18 cellular contexts compared by ENCODE assay signal in the genomic region with DNA sequence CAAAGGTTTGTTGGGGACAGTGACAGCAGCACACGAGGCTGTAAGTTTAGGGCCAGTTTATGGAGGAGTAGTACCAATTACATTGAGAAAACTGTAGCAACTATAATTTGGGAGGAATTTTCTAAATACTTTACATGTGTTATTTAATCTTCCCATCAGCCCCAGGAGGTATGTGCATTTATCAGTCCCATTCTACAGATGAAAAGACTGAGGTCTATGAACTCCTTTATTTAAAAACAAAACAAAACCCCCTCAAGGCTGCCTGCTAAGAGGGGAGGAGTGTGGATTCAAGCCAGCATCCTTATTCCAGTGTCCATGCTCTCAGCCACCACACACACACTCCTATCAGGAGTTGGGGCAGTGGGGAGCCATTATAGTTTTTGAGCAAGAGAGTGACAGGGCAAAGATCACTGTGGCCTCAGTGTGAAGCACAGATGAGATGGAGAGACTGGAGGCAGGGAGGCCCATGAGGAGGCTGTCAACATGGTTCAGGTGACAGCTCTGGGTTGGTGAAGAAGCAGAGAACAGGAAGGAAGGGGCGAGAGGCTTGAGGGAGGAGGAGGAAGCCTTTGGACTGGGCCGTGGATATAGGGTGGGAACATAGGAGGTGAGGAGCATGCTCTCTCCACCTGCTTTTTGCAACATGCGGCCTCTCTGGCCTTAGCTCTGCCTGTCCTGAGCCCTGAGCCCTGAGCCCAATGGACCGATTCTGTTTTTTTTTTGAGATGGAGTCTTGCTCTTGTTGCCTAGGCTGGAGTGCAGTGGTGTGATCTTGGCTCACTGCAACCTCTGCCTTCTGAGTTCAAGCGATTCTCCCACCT. TPM values are rescaled to one million over a fixed set of nuclear protein-coding genes. Genes with fewer than 3 reads are reported as not detected.
DNase-seq lines count a peak whose midpoint lies in the region; ATAC-seq, FAIRE-seq and TF ChIP-seq lines count a peak whose summit lies in the region.
"Had no signal": no experiment of that assay in that cellular context is flagged by ENCODE, and none has a peak within 500 bp of the region (broad histone marks: within the 10 kb centered on the region; RNA-seq: fewer than 3 reads in every experiment).

No MANE protein-coding gene starts in this region.

- no peaks in the 10 kb centered on the region for H3K27me3 Mint-ChIP-seq in T-helper 1 cell treated with Interleukin-12 subunit alpha and Interleukin-12 subunit beta and Interleukin-4 antibody, amounts not matched to agents 30 μg/mL and 1 μg/mL, for 36 hours (ENCODE audit: low read depth)
- no peaks in the 10 kb centered on the region for H3K27me3 Mint-ChIP-seq in activated CD4-positive, alpha-beta memory T cell treated with anti-CD3 and anti-CD28 coated beads, Interleukin-2, amount 10 ng/mL, durations not matched to agents 7 days and 5 days

- peaks cover 22% of the 10 kb centered on the region for H3K4me1 ChIP-seq in right cardiac atrium (ENCODE audit: control insufficient read depth, insufficient read depth, low read length)
- peaks cover 19% of the 10 kb centered on the region for H3K4me1 ChIP-seq in smooth muscle cell (ENCODE audit: low read depth)
- H3K4me1 ChIP-seq: foreskin keratinocyte had no signal

- 80% methylated on average over 6 of the region's 6 CpGs for WGBS in right cardiac atrium
- WGBS in smooth muscle cell (ENCODE audit: low lambda C conversion rate), result 87% methylated on average over 6 of the region's 6 CpGs

- peaks cover 70% of the 10 kb centered on the region for H3K4me1 Mint-ChIP-seq in T-helper 1 cell treated with Interleukin-12 subunit alpha and Interleukin-12 subunit beta and Interleukin-4 antibody, amounts not matched to agents 30 μg/mL and 1 μg/mL, for 36 hours (ENCODE audit: low read depth)
- H3K4me1 Mint-ChIP-seq in activated CD4-positive, alpha-beta memory T cell treated with anti-CD3 and anti-CD28 coated beads, Interleukin-2, amount 10 ng/mL, durations not matched to agents 7 days and 5 days, result peaks cover 92% of the 10 kb centered on the region

- H3K27ac Mint-ChIP-seq in T-helper 1 cell treated with Interleukin-12 subunit alpha and Interleukin-12 subunit beta and Interleukin-4 antibody, amounts not matched to agents 30 μg/mL and 1 μg/mL, for 36 hours, result peak overlapping the region; percentile 83
- peak overlapping the region; percentile 94 for H3K27ac Mint-ChIP-seq in activated CD4-positive, alpha-beta memory T cell treated with anti-CD3 and anti-CD28 coated beads, Interleukin-2, amount 10 ng/mL, durations not matched to agents 7 days and 5 days

- H4K20me1 ChIP-seq in smooth muscle cell (ENCODE audit: low read depth), result no peaks in the 10 kb centered on the region

- no peak for TF ChIP-seq CTCF in smooth muscle cell (IDR thresholded peaks at IDR 0.05; ENCODE audit: borderline replicate concordance, insufficient read depth, poor library complexity, severe bottlenecking)

- CTCF ChIA-PET in activated CD4-positive, alpha-beta memory T cell treated with anti-CD3 and anti-CD28 coated beads, Interleukin-2, amount 10 ng/mL, durations not matched to agents 7 days and 5 days (lab: Charles Lee), result interaction anchor here (1.2 to 7.7 kb wide), 3 partner anchors 25 to 51 kb away, joined by 4 to 85 read pairs (median 7); no protein-coding TSS in a partner anchor

- peak overlapping the region; percentile 2 for H3K27ac ChIP-seq in right cardiac atrium (ENCODE audit: low read length)
- peak overlapping the region; percentile 98 for H3K27ac ChIP-seq in smooth muscle cell (ENCODE audit: low read depth)
- H3K27ac ChIP-seq: 22Rv1, foreskin keratinocyte had no signal

- peak overlapping the region; percentile 62 for H3K4me3 Mint-ChIP-seq in T-helper 1 cell treated with Interleukin-12 subunit alpha and Interleukin-12 subunit beta and Interleukin-4 antibody, amounts not matched to agents 30 μg/mL and 1 μg/mL, for 36 hours
- H3K4me3 Mint-ChIP-seq in activated CD4-positive, alpha-beta memory T cell treated with anti-CD3 and anti-CD28 coated beads, Interleukin-2, amount 10 ng/mL, durations not matched to agents 7 days and 5 days, result peak overlapping the region; percentile 43

- no peak overlapping the region for H2AFZ ChIP-seq in smooth muscle cell (ENCODE audit: low read depth)

- peaks cover 39% of the 10 kb centered on the region for H3K36me3 Mint-ChIP-seq in T-helper 1 cell treated with Interleukin-12 subunit alpha and Interleukin-12 subunit beta and Interleukin-4 antibody, amounts not matched to agents 30 μg/mL and 1 μg/mL, for 36 hours (ENCODE audit: low read depth)
- peaks cover 85% of the 10 kb centered on the region for H3K36me3 Mint-ChIP-seq in activated CD4-positive, alpha-beta memory T cell treated with anti-CD3 and anti-CD28 coated beads, Interleukin-2, amount 10 ng/mL, durations not matched to agents 7 days and 5 days (ENCODE audit: low read depth)

- no peak for FAIRE-seq in RCC 7860 (lab: Jason Lieb, UNC)
- FAIRE-seq: H54, TTC549 had no signal

- H3K79me2 ChIP-seq in smooth muscle cell (ENCODE audit: low read depth), result peaks cover 9% of the 10 kb centered on the region

- H3K27me3 ChIP-seq in right cardiac atrium (ENCODE audit: control insufficient read depth, insufficient read depth) (no peaks in the 10 kb centered on the region), smooth muscle cell (ENCODE audit: low read depth) (no peaks in the 10 kb centered on the region)

- no peak overlapping the region for H3K4me2 ChIP-seq in smooth muscle cell

- no peak overlapping the region for H3K4me3 ChIP-seq in right cardiac atrium (ENCODE audit: low read length)
- no peak overlapping the region for H3K4me3 ChIP-seq in smooth muscle cell
- H3K4me3 ChIP-seq: mucosa of descending colon had no signal

- no peak overlapping the region for H3K9ac ChIP-seq in smooth muscle cell (ENCODE audit: low read depth)

- peaks cover 22% of the 10 kb centered on the region for H3F3A ChIP-seq in smooth muscle cell (ENCODE audit: low read depth)

- H3K36me3 ChIP-seq in smooth muscle cell (ENCODE audit: low read depth), result no peaks in the 10 kb centered on the region

- no peak for ATAC-seq in right cardiac atrium
- no peak for ATAC-seq in HG03469 (IDR thresholded peaks at IDR 0.05; ENCODE audit: unreplicated experiment)
- ATAC-seq: foreskin keratinocyte, mucosa of descending colon had no signal

- DNase-seq in T-helper 1 cell (no peak), right cardiac atrium (no peak), smooth muscle cell (lab: John Stamatoyannopoulos, UW; ENCODE audit: unreplicated experiment) (no peak), RCC 7860 (ENCODE audit: low spot score) (no peak)
- no peak for DNase-seq in activated CD4-positive, alpha-beta memory T cell treated with anti-CD3 and anti-CD28 coated beads, Interleukin-2, amount 10 ng/mL, durations not matched to agents 7 days and 5 days
- no peak for DNase-seq in central memory CD4-positive, alpha-beta T cell
- DNase-seq: activated CD8-positive, alpha-beta memory T cell treated with anti-CD3 and anti-CD28 coated beads, Interleukin-2, amount 50 U/mL, for 48 hours; foreskin keratinocyte; mucosa of descending colon; NCI-H2029 treated with DMSO at 0.1 percent for 48 hours; NCI-H82; SHP77; stimulated activated naive CD4-positive, alpha-beta T cell treated with Interleukin-2 at 50 U/mL for 16 hours had no signal

- POLR2A ChIA-PET in activated CD4-positive, alpha-beta memory T cell treated with anti-CD3 and anti-CD28 coated beads, Interleukin-2, amount 10 ng/mL, durations not matched to agents 7 days and 5 days (lab: Charles Lee), result interaction anchor here (1.2 to 27.5 kb wide), 8 partner anchors 14 to 52 kb away, joined by 3 to 918 read pairs (median 7); a partner anchor contains a TSS

- intact Hi-C loops in right cardiac atrium (cut with DNase I), result no loop called here

- no peaks in the 10 kb centered on the region for H3K9me3 Mint-ChIP-seq in T-helper 1 cell treated with Interleukin-12 subunit alpha and Interleukin-12 subunit beta and Interleukin-4 antibody, amounts not matched to agents 30 μg/mL and 1 μg/mL, for 36 hours
- H3K9me3 Mint-ChIP-seq in activated CD4-positive, alpha-beta memory T cell treated with anti-CD3 and anti-CD28 coated beads, Interleukin-2, amount 10 ng/mL, durations not matched to agents 7 days and 5 days, result no peaks in the 10 kb centered on the region

- H3K9me3 ChIP-seq in right cardiac atrium (ENCODE audit: control insufficient read depth, low read length) (no peaks in the 10 kb centered on the region), smooth muscle cell (replicated peaks; ENCODE audit: low read depth) (no peaks in the 10 kb centered on the region)
- H3K9me3 ChIP-seq: mucosa of descending colon had no signal

RNA-seq across cellular contexts. Expression of a gene that starts 9.7 kb away (rescaled TPM):
- 100 to 1,000 TPM; 434 to 447 TPM for total RNA-seq in activated CD4-positive, alpha-beta memory T cell treated with anti-CD3 and anti-CD28 coated beads, Interleukin-2, amount 10 ng/mL, durations not matched to agents 7 days and 5 days
- total RNA-seq in right cardiac atrium (10 to 100 TPM; 17.9 to 25.4 (median 20.8) TPM), smooth muscle cell (6.9 and 9.0 TPM in 2 replicates)
- polyA plus RNA-seq in right cardiac atrium (11.6 TPM), smooth muscle cell (14.8 and 20.3 TPM in 2 replicates)

RNA-seq across cellular contexts. Expression of a gene that starts 53.3 kb away (rescaled TPM):
- 10 to 100 TPM; 28.1 to 31.4 TPM for total RNA-seq in activated CD4-positive, alpha-beta memory T cell treated with anti-CD3 and anti-CD28 coated beads, Interleukin-2, amount 10 ng/mL, durations not matched to agents 7 days and 5 days
- 10 to 100 TPM; 45.9 to 56.4 (median 55.2) TPM for total RNA-seq in right cardiac atrium
- 25.8 TPM for polyA plus RNA-seq in right cardiac atrium
- 20.0 and 23.2 TPM in 2 replicates for total RNA-seq in smooth muscle cell
- 3.5 and 7.5 TPM in 2 replicates for polyA plus RNA-seq in smooth muscle cell

Comparison
In these comparisons a context has a peak if more than half of its experiments do, and no peak if none do; other contexts are left out.
1. RNA of a gene that starts 9.7 kb away (total RNA-seq): 434 to 447 TPM in activated CD4-positive, alpha-beta memory T cell treated with anti-CD3 and anti-CD28 coated beads, Interleukin-2, amount 10 ng/mL, durations not matched to agents 7 days and 5 days; 17.9 to 25.4 TPM in right cardiac atrium and 6.9 to 9.0 TPM in smooth muscle cell; every median in the first group is over 10 times any median in the second.